15 cellular contexts compared by ENCODE assay signal in the genomic region with DNA sequence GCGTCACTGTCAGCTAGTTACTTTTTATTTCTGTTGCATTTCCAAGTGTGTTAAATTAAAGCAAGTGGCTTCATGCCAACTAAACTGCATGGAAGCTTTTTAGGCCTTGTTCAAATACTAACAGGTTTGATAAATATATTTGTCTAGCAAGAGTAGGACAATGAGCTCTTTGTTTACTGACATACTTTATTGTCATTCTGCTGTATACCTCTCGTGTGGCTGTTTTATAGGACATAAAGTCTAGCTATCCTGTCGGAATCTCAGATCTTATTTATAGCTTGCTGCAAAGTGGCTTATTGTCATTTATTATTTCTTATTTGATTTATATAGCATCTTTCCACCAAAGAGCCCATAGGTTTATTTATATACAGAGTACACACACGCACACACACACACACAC.
"Had no signal": no experiment of that assay in that cellular context is flagged by ENCODE, and none has a peak within 500 bp of the region (broad histone marks: within the 10 kb centered on the region; RNA-seq: fewer than 3 reads in every experiment).

No MANE protein-coding gene starts in this region.

- H3K27ac Mint-ChIP-seq: activated CD8-positive, alpha-beta T cell treated with anti-CD3 and anti-CD28 coated beads for 36 hours; activated naive CD8-positive, alpha-beta T cell treated with anti-CD3 and anti-CD28 coated beads for 36 hours; activated T-cell treated with anti-CD3 and anti-CD28 coated beads, Interleukin-2, amount 50 U/mL, for 72 hours; naive B cell had no signal

- H3K27me3 Mint-ChIP-seq: activated CD8-positive, alpha-beta T cell treated with anti-CD3 and anti-CD28 coated beads for 36 hours; activated naive CD8-positive, alpha-beta T cell treated with anti-CD3 and anti-CD28 coated beads for 36 hours; naive B cell had no signal

- H3K4me1 Mint-ChIP-seq: activated naive CD8-positive, alpha-beta T cell treated with anti-CD3 and anti-CD28 coated beads for 36 hours had no signal

- H3K4me1 ChIP-seq: pancreas, upper lobe of right lung had no signal

- H3K4me3 ChIP-seq: dorsolateral prefrontal cortex, pancreas, upper lobe of right lung had no signal

- H3K36me3 Mint-ChIP-seq: activated naive CD8-positive, alpha-beta T cell treated with anti-CD3 and anti-CD28 coated beads for 36 hours; naive B cell had no signal

- H3K9me3 Mint-ChIP-seq: activated CD8-positive, alpha-beta T cell treated with anti-CD3 and anti-CD28 coated beads for 36 hours had no signal

- H3K36me3 ChIP-seq: pancreas, upper lobe of right lung had no signal

- H3K4me3 Mint-ChIP-seq: activated CD8-positive, alpha-beta T cell treated with anti-CD3 and anti-CD28 coated beads for 36 hours; activated naive CD8-positive, alpha-beta T cell treated with anti-CD3 and anti-CD28 coated beads for 36 hours; activated T-cell treated with anti-CD3 and anti-CD28 coated beads, Interleukin-2, amount 50 U/mL, for 72 hours; naive B cell had no signal

- H3K9me3 ChIP-seq: pancreas, upper lobe of right lung had no signal

- ATAC-seq: activated CD8-positive, alpha-beta T cell treated with anti-CD3 and anti-CD28 coated beads for 36 hours; activated T-cell treated with anti-CD3 and anti-CD28 coated beads, Interleukin-2, amount 50 U/mL, for 72 hours; upper lobe of right lung had no signal

- DNase-seq: activated CD4-positive, alpha-beta T cell treated with anti-CD3 and anti-CD28 coated beads for 1 hour; activated CD8-positive, alpha-beta memory T cell treated with anti-CD3 and anti-CD28 coated beads, Interleukin-2, amount 50 U/mL, for 4 hours; activated CD8-positive, alpha-beta T cell treated with anti-CD3 and anti-CD28 coated beads for 36 hours; activated gamma-delta T cell treated with Interleukin-2 at 50 U/mL for 16 hours; activated naive CD8-positive, alpha-beta T cell treated with anti-CD3 and anti-CD28 coated beads for 36 hours; activated T-cell treated with anti-CD3 and anti-CD28 coated beads, Interleukin-2, amount 50 U/mL, for 72 hours; aorta; dorsolateral prefrontal cortex; hippocampal formation; kidney glomerular epithelial cell; naive B cell; pancreas; stimulated activated CD4-positive, alpha-beta T cell treated with anti-CD3 and anti-CD28 coated beads, Interleukin-12 subunit alpha, Interleukin-12 subunit beta, amount 100 ng/mL, for 4 hours; stimulated activated naive CD4-positive, alpha-beta T cell treated with Interleukin-2 at 50 U/mL for 16 hours; upper lobe of right lung had no signal
